Comparison of ENCODE assay signal across 6 cellular contexts in genomic region chr1:57190898-57191297, GRCh38.
"Had no signal": no experiment of that assay in that cellular context is flagged by ENCODE, and none has a peak within 500 bp of the region (broad histone marks: within the 10 kb centered on the region; RNA-seq: fewer than 3 reads in every experiment).

No MANE protein-coding gene starts in this region.

- FAIRE-seq: HTR-8/SVneo had no signal

- H3K27ac ChIP-seq: HL-60, KMS-11 had no signal

- H3K9ac ChIP-seq: KMS-11 had no signal

- DNase-seq: IMR-90, KBM-7, KG1 had no signal

- H3K4me2 ChIP-seq: KMS-11 had no signal
